Comparison of ENCODE assay signal across 1 cellular context in genomic region chr20:23420943-23421925, GRCh38.
TF ChIP-seq lines count a peak whose summit lies in the region.

Gene NAPB, minus strand, starts transcription at chr20:23421488. Its CDS starts 86 bp downstream, at chr20:23421402.

TF ChIP-seq in HepG2, 621 proteins besides CTCF, POLR2A, EP300 and RAD21 (continued from another document and continues in another):
- TF ChIP-seq, protein P1, sequence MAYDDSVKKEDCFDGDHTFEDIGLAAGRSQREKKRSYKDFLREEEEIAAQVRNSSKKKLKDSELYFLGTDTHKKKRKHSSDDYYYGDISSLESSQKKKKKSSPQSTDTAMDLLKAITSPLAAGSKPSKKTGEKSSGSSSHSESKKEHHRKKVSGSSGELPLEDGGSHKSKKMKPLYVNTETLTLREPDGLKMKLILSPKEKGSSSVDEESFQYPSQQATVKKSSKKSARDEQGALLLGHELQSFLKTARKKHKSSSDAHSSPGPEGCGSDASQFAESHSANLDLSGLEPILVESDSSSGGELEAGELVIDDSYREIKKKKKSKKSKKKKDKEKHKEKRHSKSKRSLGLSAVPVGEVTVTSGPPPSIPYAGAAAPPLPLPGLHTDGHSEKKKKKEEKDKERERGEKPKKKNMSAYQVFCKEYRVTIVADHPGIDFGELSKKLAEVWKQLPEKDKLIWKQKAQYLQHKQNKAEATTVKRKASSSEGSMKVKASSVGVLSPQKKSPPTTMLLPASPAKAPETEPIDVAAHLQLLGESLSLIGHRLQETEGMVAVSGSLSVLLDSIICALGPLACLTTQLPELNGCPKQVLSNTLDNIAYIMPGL (CRISPR knock-in tag; IDR thresholded peaks at IDR 0.05; ENCODE audit: borderline replicate concordance in 1 of 2, low read depth in 1 of 2), result peak; percentile 98 to 99
- TF ChIP-seq ZNF12 (CRISPR knock-in tag; IDR thresholded peaks at IDR 0.05) (no peak), ARID2 (CRISPR knock-in tag; IDR thresholded peaks at IDR 0.05; ENCODE audit: borderline replicate concordance) (no peak; the same call in 1 of the 2 replicates), ZNF781 (CRISPR knock-in tag; IDR thresholded peaks at IDR 0.05; ENCODE audit: borderline replicate concordance, not compliant biosample characterization) (peak; percentile 70), SNRNP70 (IDR thresholded peaks at IDR 0.05; ENCODE audit: low read depth, low read length) (no peak), MED13 (CRISPR knock-in tag; IDR thresholded peaks at IDR 0.05) (0 out of 2 replicates have a peak, but pooled peaks have one; percentile 54), ZNF710 (CRISPR knock-in tag; IDR thresholded peaks at IDR 0.05; ENCODE audit: borderline replicate concordance) (no peak), ZNF75D (CRISPR knock-in tag; IDR thresholded peaks at IDR 0.05; ENCODE audit: borderline replicate concordance) (no peak), HDAC1 (CRISPR knock-in tag; IDR thresholded peaks at IDR 0.05) (peak; percentile 88), ZNF790 (CRISPR knock-in tag; IDR thresholded peaks at IDR 0.05; ENCODE audit: borderline replicate concordance) (no peak), ZNF234 (CRISPR knock-in tag; conservative IDR thresholded peaks at IDR 0.05) (0 out of 2 replicates have a peak, but pooled peaks have one; percentile 54), REST (IDR thresholded peaks at IDR 0.05; ENCODE audit: borderline replicate concordance in 1 of 2, low read depth in 1 of 2, low read length in 2 of 2) (no peak), REXO4 (CRISPR knock-in tag; IDR thresholded peaks at IDR 0.05; ENCODE audit: borderline replicate concordance) (no peak), PHF21A (CRISPR knock-in tag; IDR thresholded peaks at IDR 0.05) (peak; percentile 74; the same call in 1 of the 2 replicates), ZBTB20 (CRISPR knock-in tag; IDR thresholded peaks at IDR 0.05; ENCODE audit: borderline replicate concordance, low read depth) (peak; percentile 77; the same call in 1 of the 2 replicates), RXRA (CRISPR knock-in tag; IDR thresholded peaks at IDR 0.05) (peak; percentile 86; the same call in 1 of the 2 replicates), PCBP2 (optimal IDR thresholded peaks at IDR 0.05; ENCODE audit: low read depth, low read length, poor library complexity, severe bottlenecking) (no peak), SMAD9 (CRISPR knock-in tag; IDR thresholded peaks at IDR 0.05) (no peak), ZNF878 (CRISPR knock-in tag; IDR thresholded peaks at IDR 0.05) (no peak), ZNF615 (CRISPR knock-in tag; IDR thresholded peaks at IDR 0.05; ENCODE audit: borderline replicate concordance) (no peak), ZNF17 (CRISPR knock-in tag; IDR thresholded peaks at IDR 0.05) (no peak), SIX1 (CRISPR knock-in tag; IDR thresholded peaks at IDR 0.05; ENCODE audit: borderline replicate concordance) (0 out of 2 replicates have a peak, but pooled peaks have one; percentile 37), ZNF83 (CRISPR knock-in tag; IDR thresholded peaks at IDR 0.05; ENCODE audit: borderline replicate concordance) (peak; percentile 82; the same call in 1 of the 2 replicates), HOXA3 (CRISPR knock-in tag; IDR thresholded peaks at IDR 0.05) (peak; percentile 89), ZZZ3 (CRISPR knock-in tag; IDR thresholded peaks at IDR 0.05; ENCODE audit: borderline replicate concordance) (no peak), ZNF263 (CRISPR knock-in tag; IDR thresholded peaks at IDR 0.05) (peak; percentile 34; the same call in 1 of the 2 replicates), REPIN1 (CRISPR knock-in tag; IDR thresholded peaks at IDR 0.05; ENCODE audit: borderline replicate concordance, low read depth) (peak; percentile 97), PHF5A (CRISPR knock-in tag; IDR thresholded peaks at IDR 0.05; ENCODE audit: low read depth, unreplicated experiment) (peak; percentile 86), NFYB (CRISPR knock-in tag; IDR thresholded peaks at IDR 0.05) (peak; percentile 40; the same call in 1 of the 2 replicates), GZF1 (CRISPR knock-in tag; IDR thresholded peaks at IDR 0.05) (peak; percentile 60; the same call in 1 of the 2 replicates), SIN3B (IDR thresholded peaks at IDR 0.05; ENCODE audit: low read length) (peak; percentile 57; the same call in 1 of the 2 replicates), ZNF276 (CRISPR knock-in tag; IDR thresholded peaks at IDR 0.05; ENCODE audit: low read depth) (peak; percentile 72; the same call in 1 of the 2 replicates), ZNF780A (CRISPR knock-in tag; IDR thresholded peaks at IDR 0.05) (peak; percentile 69; the same call in 1 of the 2 replicates), YEATS2 (CRISPR knock-in tag; IDR thresholded peaks at IDR 0.05; ENCODE audit: borderline replicate concordance) (peak; percentile 87; the same call in 1 of the 2 replicates), DMAP1 (CRISPR knock-in tag; IDR thresholded peaks at IDR 0.05) (peak; percentile 60), SNAI1 (CRISPR knock-in tag; IDR thresholded peaks at IDR 0.05; ENCODE audit: borderline replicate concordance) (no peak), MAFK (conservative IDR thresholded peaks at IDR 0.05 in 1 of 2, IDR thresholded peaks at IDR 0.05 in 1 of 2; ENCODE audit: low read length in 2 of 2) (no peak), YY1 (IDR thresholded peaks at IDR 0.05; ENCODE audit: insufficient read depth, insufficient replicate concordance, low read depth, low read length) (peak; percentile 99), ISX (CRISPR knock-in tag; conservative IDR thresholded peaks at IDR 0.05) (no peak; the same call in 1 of the 2 replicates), RELA (CRISPR knock-in tag; IDR thresholded peaks at IDR 0.05) (peak; percentile 91), ZBTB42 (CRISPR knock-in tag; IDR thresholded peaks at IDR 0.05) (no peak), NR2F6 (IDR thresholded peaks at IDR 0.05) (peak; percentile 27; the same call in 1 of the 2 replicates), NR2F6 (CRISPR knock-in tag; IDR thresholded peaks at IDR 0.05) (peak; percentile 23), CENPX (CRISPR knock-in tag; IDR thresholded peaks at IDR 0.05) (no peak), GLI4 (CRISPR knock-in tag; IDR thresholded peaks at IDR 0.05; ENCODE audit: borderline replicate concordance) (no peak)
- TF ChIP-seq, protein P2, sequence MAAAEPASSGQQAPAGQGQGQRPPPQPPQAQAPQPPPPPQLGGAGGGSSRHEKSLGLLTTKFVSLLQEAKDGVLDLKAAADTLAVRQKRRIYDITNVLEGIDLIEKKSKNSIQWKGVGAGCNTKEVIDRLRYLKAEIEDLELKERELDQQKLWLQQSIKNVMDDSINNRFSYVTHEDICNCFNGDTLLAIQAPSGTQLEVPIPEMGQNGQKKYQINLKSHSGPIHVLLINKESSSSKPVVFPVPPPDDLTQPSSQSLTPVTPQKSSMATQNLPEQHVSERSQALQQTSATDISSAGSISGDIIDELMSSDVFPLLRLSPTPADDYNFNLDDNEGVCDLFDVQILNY (CRISPR knock-in tag; conservative IDR thresholded peaks at IDR 0.05), result peak; percentile 77
- TF ChIP-seq, protein P3, sequence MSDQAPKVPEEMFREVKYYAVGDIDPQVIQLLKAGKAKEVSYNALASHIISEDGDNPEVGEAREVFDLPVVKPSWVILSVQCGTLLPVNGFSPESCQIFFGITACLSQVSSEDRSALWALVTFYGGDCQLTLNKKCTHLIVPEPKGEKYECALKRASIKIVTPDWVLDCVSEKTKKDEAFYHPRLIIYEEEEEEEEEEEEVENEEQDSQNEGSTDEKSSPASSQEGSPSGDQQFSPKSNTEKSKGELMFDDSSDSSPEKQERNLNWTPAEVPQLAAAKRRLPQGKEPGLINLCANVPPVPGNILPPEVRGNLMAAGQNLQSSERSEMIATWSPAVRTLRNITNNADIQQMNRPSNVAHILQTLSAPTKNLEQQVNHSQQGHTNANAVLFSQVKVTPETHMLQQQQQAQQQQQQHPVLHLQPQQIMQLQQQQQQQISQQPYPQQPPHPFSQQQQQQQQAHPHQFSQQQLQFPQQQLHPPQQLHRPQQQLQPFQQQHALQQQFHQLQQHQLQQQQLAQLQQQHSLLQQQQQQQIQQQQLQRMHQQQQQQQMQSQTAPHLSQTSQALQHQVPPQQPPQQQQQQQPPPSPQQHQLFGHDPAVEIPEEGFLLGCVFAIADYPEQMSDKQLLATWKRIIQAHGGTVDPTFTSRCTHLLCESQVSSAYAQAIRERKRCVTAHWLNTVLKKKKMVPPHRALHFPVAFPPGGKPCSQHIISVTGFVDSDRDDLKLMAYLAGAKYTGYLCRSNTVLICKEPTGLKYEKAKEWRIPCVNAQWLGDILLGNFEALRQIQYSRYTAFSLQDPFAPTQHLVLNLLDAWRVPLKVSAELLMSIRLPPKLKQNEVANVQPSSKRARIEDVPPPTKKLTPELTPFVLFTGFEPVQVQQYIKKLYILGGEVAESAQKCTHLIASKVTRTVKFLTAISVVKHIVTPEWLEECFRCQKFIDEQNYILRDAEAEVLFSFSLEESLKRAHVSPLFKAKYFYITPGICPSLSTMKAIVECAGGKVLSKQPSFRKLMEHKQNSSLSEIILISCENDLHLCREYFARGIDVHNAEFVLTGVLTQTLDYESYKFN (CRISPR knock-in tag; conservative IDR thresholded peaks at IDR 0.05), result no peak
- TF ChIP-seq, protein P4, sequence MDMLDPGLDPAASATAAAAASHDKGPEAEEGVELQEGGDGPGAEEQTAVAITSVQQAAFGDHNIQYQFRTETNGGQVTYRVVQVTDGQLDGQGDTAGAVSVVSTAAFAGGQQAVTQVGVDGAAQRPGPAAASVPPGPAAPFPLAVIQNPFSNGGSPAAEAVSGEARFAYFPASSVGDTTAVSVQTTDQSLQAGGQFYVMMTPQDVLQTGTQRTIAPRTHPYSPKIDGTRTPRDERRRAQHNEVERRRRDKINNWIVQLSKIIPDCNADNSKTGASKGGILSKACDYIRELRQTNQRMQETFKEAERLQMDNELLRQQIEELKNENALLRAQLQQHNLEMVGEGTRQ (IDR thresholded peaks at IDR 0.05; ENCODE audit: low read depth, low read length), result no peak
- TF ChIP-seq, protein P4 (CRISPR knock-in tag; IDR thresholded peaks at IDR 0.05; ENCODE audit: borderline replicate concordance), result no peak; the same call in 1 of the 2 replicates
- TF ChIP-seq, protein P5, sequence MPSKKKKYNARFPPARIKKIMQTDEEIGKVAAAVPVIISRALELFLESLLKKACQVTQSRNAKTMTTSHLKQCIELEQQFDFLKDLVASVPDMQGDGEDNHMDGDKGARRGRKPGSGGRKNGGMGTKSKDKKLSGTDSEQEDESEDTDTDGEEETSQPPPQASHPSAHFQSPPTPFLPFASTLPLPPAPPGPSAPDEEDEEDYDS (CRISPR knock-in tag; IDR thresholded peaks at IDR 0.05), result peak; percentile 93
- TF ChIP-seq, protein P6, sequence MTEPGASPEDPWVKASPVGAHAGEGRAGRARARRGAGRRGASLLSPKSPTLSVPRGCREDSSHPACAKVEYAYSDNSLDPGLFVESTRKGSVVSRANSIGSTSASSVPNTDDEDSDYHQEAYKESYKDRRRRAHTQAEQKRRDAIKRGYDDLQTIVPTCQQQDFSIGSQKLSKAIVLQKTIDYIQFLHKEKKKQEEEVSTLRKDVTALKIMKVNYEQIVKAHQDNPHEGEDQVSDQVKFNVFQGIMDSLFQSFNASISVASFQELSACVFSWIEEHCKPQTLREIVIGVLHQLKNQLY (CRISPR knock-in tag; IDR thresholded peaks at IDR 0.05), result no peak; the same call in 1 of the 2 replicates
